23 cellular contexts compared by ENCODE assay signal in genomic region chr21:35159881-35160280, GRCh38.
A peak's percentile ranks its signal among the peaks of the same experiment; 100 is the strongest.
DNase-seq lines count a peak whose midpoint lies in the region; ATAC-seq, FAIRE-seq and TF ChIP-seq lines count a peak whose summit lies in the region.
"Had no signal": no experiment of that assay in that cellular context is flagged by ENCODE, and none has a peak within 500 bp of the region (broad histone marks: within the 10 kb centered on the region; RNA-seq: fewer than 3 reads in every experiment).

No MANE protein-coding gene starts in this region.

- H3K27ac ChIP-seq in K562 (ENCODE audit: extremely low read depth, low read depth, low read length) (no peak overlapping the region), right lobe of liver (no peak overlapping the region)
- H3K27ac ChIP-seq: sigmoid colon, WERI-Rb-1 had no signal

- POLR2A ChIA-PET in K562 (lab: Yijun Ruan, JAX) = interaction anchor here (1.0 to 1.5 kb wide), 4 partner anchors 11 to 63 kb away, joined by 3 read pairs; no protein-coding TSS in a partner anchor

- WGBS in K562 (ENCODE audit: insufficient coverage, low coverage, missing lambda C conversion rate) = 24% methylated on average over 4 of the region's 4 CpGs
- WGBS in right lobe of liver (ENCODE audit: insufficient coverage, low coverage, low lambda C conversion rate, missing lambda C conversion rate) = 56% methylated on average over 3 of the region's 4 CpGs

- TF ChIP-seq EP300 in K562 (IDR thresholded peaks at IDR 0.05; ENCODE audit: low read length) = no peak

- H3K36me3 ChIP-seq in K562 (ENCODE audit: control insufficient read depth, insufficient read depth, low read length) = no peaks in the 10 kb centered on the region
- no peaks in the 10 kb centered on the region for H3K36me3 ChIP-seq in right lobe of liver
- H3K36me3 ChIP-seq: sigmoid colon, WERI-Rb-1 had no signal

- H3K4me1 ChIP-seq in K562 (replicated peaks in 1 of 2; ENCODE audit: control insufficient read depth in 2 of 2, insufficient read depth in 2 of 2, low read length in 2 of 2) (peaks cover 0 to 5% of the 10 kb centered on the region in 2 experiments; a peak in 2 of 5 replicates), right lobe of liver (peaks cover 0 to 9% (median 0%) of the 10 kb centered on the region in 4 donors)
- H3K4me1 ChIP-seq: sigmoid colon had no signal

- H3K9me3 ChIP-seq in K562 (replicated peaks; ENCODE audit: control insufficient read depth, insufficient read depth, low read depth, low read length) (peaks cover 15% of the 10 kb centered on the region), right lobe of liver (no peaks in the 10 kb centered on the region)

- no peak overlapping the region for H3K27ac Mint-ChIP-seq in activated naive CD4-positive, alpha-beta T cell treated with anti-CD3 and anti-CD28 coated beads, Interleukin-2, amount 50 U/mL, for 72 hours
- H3K27ac Mint-ChIP-seq: activated CD8-positive, alpha-beta T cell treated with anti-CD3 and anti-CD28 coated beads for 36 hours; activated naive CD4-positive, alpha-beta T cell treated with anti-CD3 and anti-CD28 coated beads, Interleukin-2, amount 10 ng/mL, durations not matched to agents 7 days and 5 days; activated T-cell treated with anti-CD3 and anti-CD28 coated beads, Interleukin-2, amount 50 U/mL, for 24 hours; brain; dendritic cell treated with granulocyte-macrophage colony-stimulating factor and Interleukin-4, amounts not matched to agents 40 ng/mL and 50 ng/mL, for 4 days had no signal

- H4K20me1 ChIP-seq in K562 (replicated peaks; ENCODE audit: control insufficient read depth, insufficient read depth, low read length) = no peaks in the 10 kb centered on the region

- peaks cover 20 to 27% of the 10 kb centered on the region in 2 donors for H3K9me3 Mint-ChIP-seq in activated naive CD4-positive, alpha-beta T cell treated with anti-CD3 and anti-CD28 coated beads, Interleukin-2, amount 50 U/mL, for 72 hours

- H3K4me2 ChIP-seq in K562 (ENCODE audit: insufficient read depth, low read length) = no peak overlapping the region

- in situ Hi-C loops in Caki2 (cut with HindIII; ENCODE audit: low pct_unique_long_range_greater_than_20kb, low sequenced_read_pairs) = no loop called here
- in situ Hi-C loops in K562 (cut with MboI) = no loop called here

- CTCF ChIA-PET in K562 (lab: Yijun Ruan, JAX; ENCODE audit: low intra/inter-chr PET ratio) = no interaction called here

- no peak overlapping the region for H2AFZ ChIP-seq in K562 (ENCODE audit: low read depth, low read length)

- no peak overlapping the region for H3K9ac ChIP-seq in K562 (ENCODE audit: insufficient read depth in 1 of 2, low read depth in 2 of 2, low read length in 2 of 2)

- BruUV-seq in K562 (replicated peaks; lab: Mats Ljungman, UMichigan) = no TSS peak

- ATAC-seq in K562 = no peak
- ATAC-seq in HG02678 (IDR thresholded peaks at IDR 0.05; ENCODE audit: unreplicated experiment) = no peak
- ATAC-seq in GM21360 (IDR thresholded peaks at IDR 0.05; ENCODE audit: unreplicated experiment) = no peak
- ATAC-seq in activated naive CD4-positive, alpha-beta T cell treated with anti-CD3 and anti-CD28 coated beads, Interleukin-2, amount 50 U/mL, for 72 hours = no peak
- ATAC-seq in right lobe of liver = no peak
- ATAC-seq: activated CD8-positive, alpha-beta T cell treated with anti-CD3 and anti-CD28 coated beads for 36 hours had no signal

- FAIRE-seq in K562 (lab: Jason Lieb, UNC) = no peak
- FAIRE-seq: endothelial cell of umbilical vein, HTR-8/SVneo had no signal

- no peaks in the 10 kb centered on the region for H3K9me1 ChIP-seq in K562 (ENCODE audit: control insufficient read depth, insufficient read depth, low read length)

- peaks cover 11 to 22% of the 10 kb centered on the region in 2 donors for H3K36me3 Mint-ChIP-seq in activated naive CD4-positive, alpha-beta T cell treated with anti-CD3 and anti-CD28 coated beads, Interleukin-2, amount 50 U/mL, for 72 hours
- H3K36me3 Mint-ChIP-seq: activated naive CD4-positive, alpha-beta T cell treated with anti-CD3 and anti-CD28 coated beads, Interleukin-2, amount 10 ng/mL, durations not matched to agents 7 days and 5 days; brain had no signal

- TF ChIP-seq POLR2A in K562 (conservative IDR thresholded peaks at IDR 0.05) (no peak), right lobe of liver (IDR thresholded peaks at IDR 0.05) (no peak)

- no peak for TF ChIP-seq RAD21 in K562 (CRISPR knock-in tag; conservative IDR thresholded peaks at IDR 0.05 in 1 of 2, IDR thresholded peaks at IDR 0.05 in 1 of 2)

- no peaks in the 10 kb centered on the region for H3K27me3 ChIP-seq in K562 (ENCODE audit: control insufficient read depth in 2 of 2, insufficient read depth in 2 of 2, low read length in 2 of 2)
- no peaks in the 10 kb centered on the region for H3K27me3 ChIP-seq in right lobe of liver
- H3K27me3 ChIP-seq: sigmoid colon had no signal

- TF ChIP-seq CTCF in K562 (IDR thresholded peaks at IDR 0.05 in 2 of 3, conservative IDR thresholded peaks at IDR 0.05 in 1 of 3; ENCODE audit: insufficient read depth in 2 of 3, low read depth in 1 of 3, low read length in 3 of 3) (no peak), right lobe of liver (IDR thresholded peaks at IDR 0.05) (no peak)

- intact Hi-C loops in K562 (cut with micrococcal nuclease) (no loop called here), right lobe of liver (cut with DNase I) (no loop called here)

- no peaks in the 10 kb centered on the region for H3K79me2 ChIP-seq in K562 (ENCODE audit: control insufficient read depth, insufficient read depth, low read length)

- H3K4me3 ChIP-seq in K562 = no peak overlapping the region
- no peak overlapping the region for H3K4me3 ChIP-seq in right lobe of liver
- H3K4me3 ChIP-seq: lung, sigmoid colon had no signal

- DNase-seq in Caki2 (ENCODE audit: low read depth) = peak; percentile 58
- DNase-seq in HT1080 (ENCODE audit: low read depth) = peak; percentile 92
- no peak for DNase-seq in K562 (ENCODE audit: extremely low read depth in 1 of 4, low spot score in 3 of 4)
- DNase-seq in iris pigment epithelial cell (ENCODE audit: low read depth) = peak; percentile 44
- no peak for DNase-seq in activated naive CD4-positive, alpha-beta T cell treated with anti-CD3 and anti-CD28 coated beads, Interleukin-2, amount 50 U/mL, for 72 hours (ENCODE audit: low spot score in 2 of 2)
- DNase-seq in right lobe of liver = no peak
- DNase-seq: activated CD8-positive, alpha-beta T cell treated with anti-CD3 and anti-CD28 coated beads for 36 hours; activated naive CD4-positive, alpha-beta T cell treated with anti-CD3 and anti-CD28 coated beads, Interleukin-2, amount 10 ng/mL, durations not matched to agents 7 days and 5 days; activated T-cell treated with anti-CD3 and anti-CD28 coated beads, Interleukin-2, amount 50 U/mL, for 24 hours; glutamatergic neuron; NCI-H1436 treated with DMSO at 0.1 percent for 48 hours; NCI-H2227 treated with DMSO at 0.1 percent for 48 hours; occipital lobe; RPMI8226; sigmoid colon; WERI-Rb-1 had no signal

TF ChIP-seq in K562, 482 proteins besides CTCF, POLR2A, EP300 and RAD21:
- no peak for TF ChIP-seq E2F3 (CRISPR knock-in tag; IDR thresholded peaks at IDR 0.05)
- TF ChIP-seq KLF10 (CRISPR knock-in tag; IDR thresholded peaks at IDR 0.05) = no peak
- no peak for TF ChIP-seq ZNF23 (CRISPR knock-in tag; IDR thresholded peaks at IDR 0.05)
- 0 out of 2 replicates have a peak, but pooled peaks have one; percentile 12 for TF ChIP-seq ATF3 (IDR thresholded peaks at IDR 0.05)
- no peak for TF ChIP-seq ATF3 (CRISPR knock-in tag; conservative IDR thresholded peaks at IDR 0.05)
- TF ChIP-seq FOXA3 (CRISPR knock-in tag; conservative IDR thresholded peaks at IDR 0.05 in 1 of 2, IDR thresholded peaks at IDR 0.05 in 1 of 2) = no peak
- TF ChIP-seq OTX1 (CRISPR knock-in tag; IDR thresholded peaks at IDR 0.05) = no peak
- TF ChIP-seq FOSL1 (tag; conservative IDR thresholded peaks at IDR 0.05) = no peak
- TF ChIP-seq TRIM24 (IDR thresholded peaks at IDR 0.05) = 0 out of 4 replicates have a peak, but pooled peaks of 1 of the 2 experiments have one; percentile 12
- TF ChIP-seq ZFP1 (CRISPR knock-in tag; IDR thresholded peaks at IDR 0.05) = no peak
- no peak for TF ChIP-seq ZNF316 (IDR thresholded peaks at IDR 0.05)
- TF ChIP-seq HDAC1 (IDR thresholded peaks at IDR 0.05) = no peak
- TF ChIP-seq NR2C1 (IDR thresholded peaks at IDR 0.05) = no peak
- TF ChIP-seq NR2C1 (tag; IDR thresholded peaks at IDR 0.05) = no peak
- TF ChIP-seq BCOR (IDR thresholded peaks at IDR 0.05) = no peak

Comparison
In these comparisons a context has a peak if more than half of its experiments do, and no peak if none do; other contexts are left out.
1. DNase-seq: peak in Caki2 (single experiment), HT1080 (single experiment) and iris pigment epithelial cell (single experiment); none in K562 (0 of 4), activated naive CD4-positive, alpha-beta T cell treated with anti-CD3 and anti-CD28 coated beads, Interleukin-2, amount 50 U/mL, for 72 hours (0 of 2) and right lobe of liver (0 of 3).